ENCODE assay signal across 35 cellular contexts in the genomic region with DNA sequence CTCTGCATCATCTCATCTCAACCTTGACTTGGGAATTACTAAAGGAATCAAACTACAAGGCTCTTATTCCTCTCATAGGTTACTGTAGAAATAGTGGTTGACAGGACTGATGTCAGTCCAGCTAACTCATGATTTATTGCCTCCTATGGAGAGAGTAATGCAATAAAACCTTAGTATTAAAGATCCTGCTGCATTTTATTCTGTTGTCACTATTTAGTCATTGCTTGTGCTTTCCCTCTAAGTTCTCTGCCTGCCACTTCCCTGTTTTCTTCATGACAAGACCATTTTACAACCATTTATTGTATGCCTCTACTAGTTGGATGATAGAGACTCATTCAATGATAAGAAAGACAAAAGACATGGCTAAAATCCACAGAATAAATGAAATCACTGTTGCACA.
"Had no signal": no experiment of that assay in that cellular context is flagged by ENCODE, and none has a peak within 500 bp of the region (broad histone marks: within the 10 kb centered on the region; RNA-seq: fewer than 3 reads in every experiment).

No MANE protein-coding gene starts in this region.

- H3K4me2 ChIP-seq: KMS-11 had no signal

- H3K27me3 ChIP-seq: MG63 had no signal

- H3K9ac ChIP-seq: KMS-11 had no signal

- H3K9me3 ChIP-seq: MG63 had no signal

- H3K4me3 ChIP-seq: MG63 had no signal

- H3K27ac ChIP-seq: KMS-11 had no signal

- DNase-seq: Karpas-422, Kasumi-1, MG63, MM.1S, MV-4-11, NCI-H1048, NCI-H1092, NCI-H1092 treated with DMSO at 0.1 percent for 48 hours, NCI-H1105, NCI-H1105 treated with DMSO at 0.1 percent for 48 hours, NCI-H1417, NCI-H1417 treated with DMSO at 0.1 percent for 48 hours, NCI-H1436, NCI-H1436 treated with DMSO at 0.1 percent for 48 hours, NCI-H146, NCI-H1694, NCI-H1694 treated with DMSO at 0.1 percent for 48 hours, NCI-H187, NCI-H187 treated with DMSO at 0.1 percent for 48 hours, NCI-H1930, NCI-H2029, NCI-H2029 treated with DMSO at 0.1 percent for 48 hours, NCI-H2081, NCI-H2081 treated with DMSO at 0.1 percent for 48 hours, NCI-H2107, NCI-H2171, NCI-H2171 treated with DMSO at 0.1 percent for 48 hours, NCI-H2227 treated with DMSO at 0.1 percent for 48 hours, NCI-H226, NCI-H345, NCI-H446, NCI-H446 treated with DMSO at 0.1 percent for 48 hours, NCI-H510A, NCI-H510A treated with DMSO at 0.1 percent for 48 hours had no signal

- H3K36me3 ChIP-seq: MG63 had no signal
